ENCODE assay signal across 17 cellular contexts in the genomic region with DNA sequence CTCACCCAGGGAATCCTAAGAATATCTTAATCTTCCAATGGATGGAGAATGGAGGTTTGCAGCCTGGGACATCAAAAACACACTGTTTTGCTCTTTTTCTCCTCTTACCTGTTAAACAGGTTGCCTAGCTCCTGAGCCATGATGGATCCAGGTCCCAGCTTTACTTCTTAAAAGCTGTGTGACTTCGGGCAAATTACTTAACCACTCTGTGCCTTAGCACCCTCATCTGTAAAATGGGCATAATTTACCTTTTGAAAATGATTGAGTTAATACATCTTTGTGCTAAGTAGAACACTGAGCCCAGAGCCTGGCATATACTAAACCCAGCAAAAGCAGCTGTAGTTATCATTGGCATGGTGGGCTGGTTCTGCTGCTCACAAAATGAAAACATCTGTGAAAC. TPM values are rescaled to one million over a fixed set of nuclear protein-coding genes. Genes with fewer than 3 reads are reported as not detected.
A peak's percentile ranks its signal among the peaks of the same experiment; 100 is the strongest.
DNase-seq lines count a peak whose midpoint lies in the region; ATAC-seq, FAIRE-seq and TF ChIP-seq lines count a peak whose summit lies in the region.
"Had no signal": no experiment of that assay in that cellular context is flagged by ENCODE, and none has a peak within 500 bp of the region (broad histone marks: within the 10 kb centered on the region; RNA-seq: fewer than 3 reads in every experiment).

No MANE protein-coding gene starts in this region.

- dilution Hi-C loops in mammary epithelial cell (cut with HindIII; ENCODE audit: low sequenced_read_pairs) = no loop called here

- H3K4me3 ChIP-seq in GM12878 (no peak overlapping the region), subcutaneous abdominal adipose tissue (ENCODE audit: low read depth in 1 of 5, low read length in 5 of 5) (no peak overlapping the region), mammary epithelial cell (replicated peaks in 1 of 3; ENCODE audit: insufficient read depth in 1 of 3, low read depth in 2 of 3, low read length in 3 of 3) (no peak overlapping the region)
- H3K4me3 ChIP-seq: BLaER1 had no signal

- H3K79me2 ChIP-seq in GM12878 (ENCODE audit: control insufficient read depth, insufficient read depth, low read length) (no peaks in the 10 kb centered on the region), mammary epithelial cell (ENCODE audit: insufficient read depth, low read length) (no peaks in the 10 kb centered on the region)

- H3K36me3 Mint-ChIP-seq in activated naive CD4-positive, alpha-beta T cell treated with anti-CD3 and anti-CD28 coated beads, Interleukin-2, amount 50 U/mL, for 24 hours = peaks cover 15% of the 10 kb centered on the region
- H3K36me3 Mint-ChIP-seq in activated naive CD8-positive, alpha-beta T cell treated with anti-CD3 and anti-CD28 coated beads, Interleukin-2, amount 50 U/mL, for 24 hours (ENCODE audit: low read depth) = peaks cover 11% of the 10 kb centered on the region

- SMC1A ChIA-PET in GM12878 (lab: Charles Lee; ENCODE audit: uncharacterized antibody, unreplicated experiment) = no interaction called here

- H3K4me3 Mint-ChIP-seq in activated naive CD4-positive, alpha-beta T cell treated with anti-CD3 and anti-CD28 coated beads, Interleukin-2, amount 50 U/mL, for 24 hours = no peak overlapping the region
- H3K4me3 Mint-ChIP-seq in activated naive CD8-positive, alpha-beta T cell treated with anti-CD3 and anti-CD28 coated beads, Interleukin-2, amount 50 U/mL, for 24 hours = no peak overlapping the region
- H3K4me3 Mint-ChIP-seq: CD8-positive, alpha-beta memory T cell had no signal

- FAIRE-seq in GM12878 (lab: Jason Lieb, UNC) = no peak
- FAIRE-seq: H54 had no signal

- H3K27me3 ChIP-seq in GM12878 (replicated peaks in 1 of 2; ENCODE audit: control insufficient read depth in 2 of 2, insufficient read depth in 2 of 2, low read length in 1 of 2) (no peaks in the 10 kb centered on the region), subcutaneous abdominal adipose tissue (ENCODE audit: control insufficient read depth in 5 of 5, insufficient read depth in 4 of 5, low read length in 5 of 5) (no peaks in the 10 kb centered on the region), mammary epithelial cell (ENCODE audit: insufficient read depth, low read length) (no peaks in the 10 kb centered on the region)
- H3K27me3 ChIP-seq: BLaER1 had no signal

- no peak overlapping the region for H3K9ac ChIP-seq in GM12878 (ENCODE audit: control insufficient read depth, insufficient read depth, low read length)
- no peak overlapping the region for H3K9ac ChIP-seq in subcutaneous abdominal adipose tissue (ENCODE audit: low read length in 5 of 5)
- H3K9ac ChIP-seq in mammary epithelial cell (ENCODE audit: insufficient read depth, low read length) = no peak overlapping the region
- H3K9ac ChIP-seq: BLaER1 had no signal

- no peak overlapping the region for H3K27ac ChIP-seq in GM12878 (ENCODE audit: control insufficient read depth, insufficient read depth)
- H3K27ac ChIP-seq in subcutaneous abdominal adipose tissue (ENCODE audit: low read depth, low read length) = peak overlapping the region; percentile 94
- no peak overlapping the region for H3K27ac ChIP-seq in mammary epithelial cell (ENCODE audit: insufficient read depth, low read depth, low read length)
- H3K27ac ChIP-seq: 22Rv1, BLaER1, HL-60 had no signal

- no peak overlapping the region for H2AFZ ChIP-seq in GM12878 (ENCODE audit: control insufficient read depth, low read depth, low read length)
- no peak overlapping the region for H2AFZ ChIP-seq in mammary epithelial cell (ENCODE audit: low read depth, low read length)

- POLR2A ChIA-PET in GM12878 (lab: Charles Lee) = no interaction called here

- RAD21 ChIA-PET in GM12878 (lab: Charles Lee; ENCODE audit: unreplicated experiment) = no interaction called here

- no peak for TF ChIP-seq RAD21 in GM12878 (IDR thresholded peaks at IDR 0.05; ENCODE audit: insufficient read depth, low read depth, low read length)

- peak overlapping the region; percentile 35 for H3K27ac Mint-ChIP-seq in activated naive CD4-positive, alpha-beta T cell treated with anti-CD3 and anti-CD28 coated beads, Interleukin-2, amount 50 U/mL, for 24 hours
- H3K27ac Mint-ChIP-seq in activated naive CD8-positive, alpha-beta T cell treated with anti-CD3 and anti-CD28 coated beads, Interleukin-2, amount 50 U/mL, for 24 hours = no peak overlapping the region

- H3K4me1 Mint-ChIP-seq in activated naive CD4-positive, alpha-beta T cell treated with anti-CD3 and anti-CD28 coated beads, Interleukin-2, amount 50 U/mL, for 24 hours = peaks cover 72% of the 10 kb centered on the region
- H3K4me1 Mint-ChIP-seq in activated naive CD8-positive, alpha-beta T cell treated with anti-CD3 and anti-CD28 coated beads, Interleukin-2, amount 50 U/mL, for 24 hours = peaks cover 21% of the 10 kb centered on the region

- H3K4me2 ChIP-seq in GM12878 (ENCODE audit: control insufficient read depth, insufficient read depth) (no peak overlapping the region), mammary epithelial cell (ENCODE audit: insufficient read depth, low read depth, low read length) (no peak overlapping the region)
- H3K4me2 ChIP-seq: BLaER1 had no signal

- DNase-seq in activated naive CD4-positive, alpha-beta T cell (lab: John Stamatoyannopoulos, UW) = no peak
- DNase-seq in GM12878 (ENCODE audit: low read depth, low spot score) (no peak), mucosa of gallbladder (ENCODE audit: low spot score) (peak; percentile 1), mammary epithelial cell (no peak)
- DNase-seq in activated naive CD8-positive, alpha-beta T cell treated with anti-CD3 and anti-CD28 coated beads, Interleukin-2, amount 50 U/mL, for 24 hours = no peak
- DNase-seq: AML-193; Caco-2; CD8-positive, alpha-beta memory T cell; DND-41; GDM1 had no signal

- H3K4me1 ChIP-seq in GM12878 (ENCODE audit: control insufficient read depth, insufficient read depth, low read length) (no peaks in the 10 kb centered on the region), subcutaneous abdominal adipose tissue (ENCODE audit: control insufficient read depth in 5 of 5, insufficient read depth in 5 of 5, low read length in 5 of 5) (peaks cover 8 to 58% (median 42%) of the 10 kb centered on the region in 5 donors), mammary epithelial cell (ENCODE audit: insufficient read depth, low read length) (no peaks in the 10 kb centered on the region)

- H3K9me3 Mint-ChIP-seq in activated naive CD4-positive, alpha-beta T cell treated with anti-CD3 and anti-CD28 coated beads, Interleukin-2, amount 50 U/mL, for 24 hours = no peaks in the 10 kb centered on the region
- peaks cover 4% of the 10 kb centered on the region for H3K9me3 Mint-ChIP-seq in activated naive CD8-positive, alpha-beta T cell treated with anti-CD3 and anti-CD28 coated beads, Interleukin-2, amount 50 U/mL, for 24 hours

- CTCF ChIA-PET in GM12878 (lab: Yijun Ruan, JAX) = interaction anchor here (0.8 kb wide), 1 partner anchor 9 kb away, joined by 3 read pairs; no protein-coding TSS in a partner anchor
- CTCF ChIA-PET in mammary epithelial cell (lab: Charles Lee; ENCODE audit: low non-redundant PET) = no interaction called here

- BruUV-seq in GM12878 (replicated peaks; lab: Mats Ljungman, UMichigan) (no TSS peak), mammary epithelial cell (replicated peaks; lab: Mats Ljungman, UMichigan) (no TSS peak)

- WGBS in GM12878 (ENCODE audit: insufficient coverage, insufficient replicate concordance, low lambda C conversion rate, missing lambda C conversion rate) = 91% methylated on average over 1 of the region's 1 CpG
- 73% methylated on average over 1 of the region's 1 CpG for WGBS in mammary epithelial cell (ENCODE audit: low coverage, missing lambda C conversion rate)

- no peaks in the 10 kb centered on the region for H3K27me3 Mint-ChIP-seq in activated naive CD4-positive, alpha-beta T cell treated with anti-CD3 and anti-CD28 coated beads, Interleukin-2, amount 50 U/mL, for 24 hours
- H3K27me3 Mint-ChIP-seq in activated naive CD8-positive, alpha-beta T cell treated with anti-CD3 and anti-CD28 coated beads, Interleukin-2, amount 50 U/mL, for 24 hours = no peaks in the 10 kb centered on the region

- intact Hi-C loops in GM12878 (cut with micrococcal nuclease; ENCODE audit: unreplicated experiment) (no loop called here), mammary epithelial cell (cut with micrococcal nuclease) (no loop called here)

- TF ChIP-seq CTCF in GM12878 (IDR thresholded peaks at IDR 0.05 in 2 of 3, conservative IDR thresholded peaks at IDR 0.05 in 1 of 3; ENCODE audit: control insufficient read depth in 2 of 3, extremely low read depth in 1 of 3, insufficient read depth in 1 of 3, low read depth in 3 of 3, low read length in 3 of 3) = no peak
- no peak for TF ChIP-seq CTCF in mammary epithelial cell (conservative IDR thresholded peaks at IDR 0.05 in 1 of 2, IDR thresholded peaks at IDR 0.05 in 1 of 2; ENCODE audit: extremely low read depth in 1 of 2, insufficient read depth in 1 of 2, low read depth in 1 of 2, low read length in 2 of 2)

- TF ChIP-seq EP300 in GM12878 (IDR thresholded peaks at IDR 0.05; ENCODE audit: borderline replicate concordance in 1 of 2, control insufficient read depth in 1 of 2, low read depth in 2 of 2, low read length in 2 of 2) = no peak

- no peaks in the 10 kb centered on the region for H4K20me1 ChIP-seq in GM12878 (ENCODE audit: control insufficient read depth, insufficient read depth)
- H4K20me1 ChIP-seq in mammary epithelial cell (ENCODE audit: insufficient read depth, low read length) = no peaks in the 10 kb centered on the region

- H3K9me3 ChIP-seq in GM12878 (replicated peaks; ENCODE audit: control insufficient read depth, insufficient read depth, low read length) (no peaks in the 10 kb centered on the region; the same call in 2 of the 3 replicates), subcutaneous abdominal adipose tissue (ENCODE audit: control insufficient read depth in 5 of 5, low read length in 5 of 5) (peaks cover 0 to 6% (median 4%) of the 10 kb centered on the region in 5 donors), mammary epithelial cell (replicated peaks; ENCODE audit: insufficient read depth, low read length) (no peaks in the 10 kb centered on the region)
- H3K9me3 ChIP-seq: Caco-2 had no signal

- no peak for TF ChIP-seq POLR2A in GM12878 (IDR thresholded peaks at IDR 0.05; ENCODE audit: low read depth, low read length)

- ATAC-seq in GM12878 = peak; percentile 36
- no peak for ATAC-seq in activated naive CD8-positive, alpha-beta T cell treated with anti-CD3 and anti-CD28 coated beads, Interleukin-2, amount 50 U/mL, for 24 hours
- ATAC-seq: HCT116 had no signal

- in situ Hi-C loops in GM12878 (cut with MboI) = no loop called here
- in situ Hi-C loops in mammary epithelial cell (cut with MboI; ENCODE audit: low sequenced_read_pairs in 2 of 2) = no loop called here

- H3K36me3 ChIP-seq in GM12878 (ENCODE audit: control insufficient read depth in 2 of 2, insufficient read depth in 2 of 2, low read length in 1 of 2) (no peaks in the 10 kb centered on the region), subcutaneous abdominal adipose tissue (ENCODE audit: control insufficient read depth in 5 of 5, insufficient read depth in 5 of 5, low read length in 5 of 5) (peaks cover 0 to 4% (median 0%) of the 10 kb centered on the region in 5 donors), mammary epithelial cell (ENCODE audit: insufficient read depth, low read length) (no peaks in the 10 kb centered on the region)

RNA-seq across cellular contexts. Expression of a gene that starts 10.2 kb away (rescaled TPM):
- total RNA-seq in GM12878 (2013; cell fraction: nucleolus; rRNA removed) = 12.6 and 14.3 TPM in 2 replicates
- 13.0 and 14.2 TPM in 2 replicates for total RNA-seq in GM12878 (2014; rRNA removed)
- total RNA-seq in GM12878 (2014; rRNA removed; fragmentation: Illumina TruSeq; extraction: Trizol) = 5.4 and 6.5 TPM in 2 replicates
- total RNA-seq in GM12878 (2021) = 13.3 and 13.4 TPM in 2 replicates
- polyA plus RNA-seq in GM12878 (2011; ENCODE audit: low read depth) = 7.4 TPM
- polyA plus RNA-seq in GM12878 (2011; rRNA removed) = 9.9 and 14.9 TPM in 2 replicates
- 14.8 and 17.5 TPM in 2 replicates for polyA plus RNA-seq in GM12878 (2011; cell fraction: cytosol; rRNA removed)
- polyA plus RNA-seq in GM12878 (2011; cell fraction: nucleus; rRNA removed) = 26.8 and 28.7 TPM in 2 replicates
- 11.5 and 15.0 TPM in 2 replicates for polyA plus RNA-seq in GM12878 (2012)
- polyA plus RNA-seq in GM12878 (2014; fragmentation: Illumina TruSeq; extraction: Trizol) = 4.3 and 7.6 TPM in 2 replicates
- 1 to 10 TPM in 1 of 2 experiments, under 1 TPM in 1; 0.72 to 1.9 TPM for polyA plus RNA-seq in GM12878 (2014; fragmentation: Nextera tagmentation; extraction: Ambion mirVana)
- polyA plus RNA-seq in GM12878 (2014; rRNA removed) = 10.8 and 13.2 TPM in 2 replicates
- polyA plus RNA-seq in GM12878 (2016; fragmentation: Nextera tagmentation; extraction: Ambion mirVana) = 10 to 100 TPM; 22.0 to 24.8 TPM
- 4.5 and 9.7 TPM in 2 replicates for polyA minus RNA-seq in GM12878 (2011; rRNA and poly(A)+ RNA removed)
- 3.1 and 5.7 TPM in 2 replicates for polyA minus RNA-seq in GM12878 (2011; cell fraction: cytosol; rRNA and poly(A)+ RNA removed)
- 3.7 and 5.6 TPM in 2 replicates for polyA minus RNA-seq in GM12878 (2011; cell fraction: nucleus; rRNA and poly(A)+ RNA removed)
- 109 TPM for total RNA-seq in mucosa of gallbladder
- total RNA-seq in mammary epithelial cell = 1 to 10 TPM; 5.5 to 7.1 TPM
- 8.7 TPM for polyA plus RNA-seq in mammary epithelial cell
- 11.7 TPM for polyA minus RNA-seq in mammary epithelial cell
